7 cellular contexts compared by ENCODE assay signal in the genomic region with DNA sequence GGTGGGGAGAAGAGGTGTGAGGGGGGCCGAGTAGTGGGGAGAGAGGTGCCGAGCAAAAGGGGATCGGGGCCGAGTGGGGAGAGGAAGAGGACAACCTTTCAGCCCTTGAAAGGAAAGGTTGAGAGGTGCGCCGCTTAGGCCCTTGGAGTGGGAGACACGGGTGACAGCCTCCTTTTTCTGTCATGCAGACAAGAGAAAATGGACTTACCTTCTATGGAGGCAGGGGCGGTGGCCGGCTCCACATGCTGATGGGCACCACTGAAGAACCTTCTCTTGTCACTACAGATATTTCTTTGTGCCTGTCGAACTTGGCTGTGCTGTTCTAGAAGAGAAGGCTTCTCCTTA. TPM values are rescaled to one million over a fixed set of nuclear protein-coding genes. Genes with fewer than 3 reads are reported as not detected.
DNase-seq lines count a peak whose midpoint lies in the region; ATAC-seq, FAIRE-seq and TF ChIP-seq lines count a peak whose summit lies in the region.

No MANE protein-coding gene starts in this region.

- TF ChIP-seq CTCF in GM12865 (IDR thresholded peaks at IDR 0.05; ENCODE audit: insufficient read depth, low read depth, low read length, missing control alignments) = no peak
- TF ChIP-seq CTCF in KMS-11 (conservative IDR thresholded peaks at IDR 0.05; ENCODE audit: low read depth, low read length) = no peak

- H3K4me2 ChIP-seq in KMS-11 = peak overlapping the region; percentile 45; the same call in 1 of the 2 replicates

- no peak for FAIRE-seq in small intestine (lab: Jason Lieb, UNC)

- DNase-seq in GM12865 (ENCODE audit: low read depth) (peak; percentile 45), small intestine (peak; percentile 32), GM19238 (ENCODE audit: insufficient read length, low spot score) (no peak)

- H3K9me3 ChIP-seq in small intestine (ENCODE audit: control insufficient read depth, low read depth) = no peaks in the 10 kb centered on the region

- H3K4me1 ChIP-seq in KMS-11 (ENCODE audit: low read depth, poor library complexity, severe bottlenecking) (peaks cover 5% of the 10 kb centered on the region), small intestine (ENCODE audit: control insufficient read depth in 2 of 2, insufficient read depth in 1 of 2, low read depth in 1 of 2, low read length in 1 of 2) (peaks cover 0 to 8% of the 10 kb centered on the region in 2 donors)

- peak overlapping the region; percentile 66; the same call in 1 of the 2 replicates for H2AFZ ChIP-seq in KMS-11 (ENCODE audit: low read depth)

- no peaks in the 10 kb centered on the region for H4K20me1 ChIP-seq in KMS-11 (ENCODE audit: insufficient read depth)

- H3K4me3 ChIP-seq in GM12865 (ENCODE audit: low read depth, low read length) = peak overlapping the region; percentile 63
- no peak overlapping the region for H3K4me3 ChIP-seq in KMS-11 (IDR thresholded peaks at IDR 0.05; ENCODE audit: insufficient read depth, low read depth, low read length)
- H3K4me3 ChIP-seq in iPS-11a (ENCODE audit: low read depth, low read length) = peak overlapping the region; percentile 93
- peak overlapping the region; percentile 89 to 90 for H3K4me3 ChIP-seq in small intestine (ENCODE audit: low read depth in 1 of 2, low read length in 2 of 2)

- no peaks in the 10 kb centered on the region for H3K36me3 ChIP-seq in KMS-11 (ENCODE audit: insufficient read depth)
- no peaks in the 10 kb centered on the region for H3K36me3 ChIP-seq in small intestine (ENCODE audit: control insufficient read depth in 2 of 2, insufficient read depth in 2 of 2, low read length in 2 of 2)

- H3K9ac ChIP-seq in KMS-11 = peak overlapping the region; percentile 84

- H3K27ac ChIP-seq in KMS-11 (peak overlapping the region; percentile 91), adipose tissue (ENCODE audit: low read depth, low read length) (peak overlapping the region; percentile 80), small intestine (ENCODE audit: low read depth in 1 of 2, low read length in 1 of 2) (peak overlapping the region; percentile 91 to 100)

- H3K27me3 ChIP-seq in KMS-11 (ENCODE audit: insufficient read depth, low read depth) (no peaks in the 10 kb centered on the region), small intestine (ENCODE audit: control insufficient read depth in 2 of 2, insufficient read depth in 2 of 2, low read length in 2 of 2) (no peaks in the 10 kb centered on the region)

- WGBS in adipose tissue, 3 donors = 0 to 2% (median 1%) methylated on average over 10 of the region's 10 CpGs
- WGBS in small intestine, 3 donors = 0 to 1% (median 1%) methylated on average over 10 of the region's 10 CpGs

- no peak for ATAC-seq in GM21423 (IDR thresholded peaks at IDR 0.05; ENCODE audit: unreplicated experiment)

- peaks cover 25% of the 10 kb centered on the region for H3K79me2 ChIP-seq in KMS-11 (ENCODE audit: insufficient read depth, low read depth)

RNA-seq across cellular contexts. Expression of gene KLHL18, which starts 0.4 kb away (rescaled TPM):
- polyA plus RNA-seq in adipose tissue = 10 to 100 TPM in 2 of 3 donors, 1 to 10 TPM in 1; 5.9 to 32.1 (median 31.9) TPM
- polyA plus RNA-seq in small intestine = 10 to 100 TPM; 14.6 to 23.3 (median 20.5) TPM

RNA-seq across cellular contexts. Expression of gene KIF9, which starts 0.6 kb away (rescaled TPM):
- polyA plus RNA-seq in adipose tissue = 10 to 100 TPM in 1 of 3 donors, 1 to 10 TPM in 2; 6.3 to 10.4 (median 9.2) TPM
- polyA plus RNA-seq in small intestine = 10 to 100 TPM in 2 of 3 donors, 1 to 10 TPM in 1; 8.5 to 19.3 (median 10.8) TPM
